In genomic region chr15:60118564-60119080, GRCh38 we compare ENCODE assay signal across 17 cellular contexts.
"Had no signal": no experiment of that assay in that cellular context is flagged by ENCODE, and none has a peak within 500 bp of the region (broad histone marks: within the 10 kb centered on the region; RNA-seq: fewer than 3 reads in every experiment).

No MANE protein-coding gene starts in this region.

- H3K36me3 ChIP-seq: ascending aorta, esophagus squamous epithelium, left lung, suprapubic skin had no signal

- H3K9me3 Mint-ChIP-seq: activated B cell treated with CpG ODN at 0.5 μM for 24 hours; activated CD4-positive, alpha-beta T cell treated with anti-CD3 and anti-CD28 coated beads, Interleukin-2, amount 10 ng/mL, durations not matched to agents 7 days and 5 days; activated naive CD8-positive, alpha-beta T cell treated with anti-CD3 and anti-CD28 coated beads, Interleukin-2, amount 50 U/mL, for 24 hours; naive thymus-derived CD8-positive, alpha-beta T cell; type B pancreatic cell had no signal

- H3K4me1 ChIP-seq: ascending aorta, esophagus squamous epithelium, left lung, suprapubic skin had no signal

- H3K27ac ChIP-seq: ascending aorta, esophagus squamous epithelium, left lung, suprapubic skin had no signal

- H3K27ac Mint-ChIP-seq: activated B cell treated with CpG ODN at 0.5 μM for 24 hours; activated CD4-positive, alpha-beta T cell treated with anti-CD3 and anti-CD28 coated beads, Interleukin-2, amount 10 ng/mL, durations not matched to agents 7 days and 5 days; activated naive CD8-positive, alpha-beta T cell treated with anti-CD3 and anti-CD28 coated beads, Interleukin-2, amount 50 U/mL, for 24 hours; type B pancreatic cell had no signal

- H3K4me3 ChIP-seq: ascending aorta, esophagus squamous epithelium, left lung, mucosa of descending colon, suprapubic skin had no signal

- H3K36me3 Mint-ChIP-seq: naive thymus-derived CD8-positive, alpha-beta T cell; type B pancreatic cell had no signal

- ATAC-seq: activated naive CD8-positive, alpha-beta T cell treated with anti-CD3 and anti-CD28 coated beads, Interleukin-2, amount 50 U/mL, for 24 hours; left lung; mucosa of descending colon; naive thymus-derived CD8-positive, alpha-beta T cell; stimulated activated naive CD8-positive, alpha-beta T cell treated with anti-CD3 and anti-CD28 coated beads, Interleukin-15, Interleukin-2, amounts not matched to agents 100 U/mL and 50 U/mL, for 24 hours had no signal

- DNase-seq: activated B cell treated with CpG ODN at 0.5 μM for 24 hours; activated CD4-positive, alpha-beta T cell treated with anti-CD3 and anti-CD28 coated beads, Interleukin-2, amount 10 ng/mL, durations not matched to agents 7 days and 5 days; activated CD8-positive, alpha-beta memory T cell treated with anti-CD3 and anti-CD28 coated beads for 24 hours; activated naive CD4-positive, alpha-beta T cell treated with Interleukin-2 at 50 U/mL for 16 hours; activated naive CD8-positive, alpha-beta T cell treated with anti-CD3 and anti-CD28 coated beads, Interleukin-2, amount 50 U/mL, for 24 hours; esophagus squamous epithelium; foreskin fibroblast; islet precursor cell; left lung; mucosa of descending colon; naive thymus-derived CD8-positive, alpha-beta T cell; stimulated activated CD4-positive, alpha-beta T cell treated with anti-CD3 and anti-CD28 coated beads, Interleukin-2, amount 100 ng/mL, for 48 hours; stimulated activated CD8-positive, alpha-beta memory T cell treated with anti-CD3 and anti-CD28 coated beads, Interleukin-4, amount 100 ng/mL, for 48 hours; stimulated activated naive CD8-positive, alpha-beta T cell treated with anti-CD3 and anti-CD28 coated beads, Interleukin-15, Interleukin-2, amounts not matched to agents 100 U/mL and 50 U/mL, for 24 hours had no signal

- H3K9me3 ChIP-seq: ascending aorta, esophagus squamous epithelium, left lung, mucosa of descending colon, suprapubic skin had no signal

- H3K4me1 Mint-ChIP-seq: activated B cell treated with CpG ODN at 0.5 μM for 24 hours had no signal

- H3K27me3 ChIP-seq: ascending aorta had no signal

- H3K4me3 Mint-ChIP-seq: activated B cell treated with CpG ODN at 0.5 μM for 24 hours; activated CD4-positive, alpha-beta T cell treated with anti-CD3 and anti-CD28 coated beads, Interleukin-2, amount 10 ng/mL, durations not matched to agents 7 days and 5 days; activated naive CD8-positive, alpha-beta T cell treated with anti-CD3 and anti-CD28 coated beads, Interleukin-2, amount 50 U/mL, for 24 hours; naive thymus-derived CD8-positive, alpha-beta T cell; type B pancreatic cell had no signal
